Comparison of ENCODE assay signal across 6 cellular contexts in genomic region chr6:32187725-32188380, GRCh38. TPM values are rescaled to one million over a fixed set of nuclear protein-coding genes. Genes with fewer than 3 reads are reported as not detected.
DNase-seq lines count a peak whose midpoint lies in the region; ATAC-seq and TF ChIP-seq lines count a peak whose summit lies in the region.
"Not testable (repeated sequence)": the region's sequence is repeated elsewhere in the genome, so short reads cannot be mapped to it uniquely, and the experiment has no call there.

No MANE protein-coding gene starts in this region.

- H3K4me3 Mint-ChIP-seq in CD4-positive, alpha-beta T cell = peak overlapping the region; percentile 82
- H3K4me3 Mint-ChIP-seq in activated naive CD8-positive, alpha-beta T cell treated with anti-CD3 and anti-CD28 coated beads, Interleukin-2, amount 10 ng/mL, durations not matched to agents 7 days and 5 days = peak overlapping the region; percentile 98
- H3K4me3 Mint-ChIP-seq in naive thymus-derived CD8-positive, alpha-beta T cell = peak overlapping the region; percentile 62 to 100 (median 92)
- peak overlapping the region; percentile 70 to 95 for H3K4me3 Mint-ChIP-seq in stimulated activated naive CD8-positive, alpha-beta T cell treated with anti-CD3 and anti-CD28 coated beads, Interleukin-15, amount 100 ng/mL, for 72 hours

- not testable (repeated sequence) for H3K4me3 ChIP-seq in RWPE2 (ENCODE audit: severe bottlenecking)
- H3K4me3 ChIP-seq in esophagus muscularis mucosa = peak overlapping the region; percentile 66 to 92 (median 84)

- H3K4me1 ChIP-seq in RWPE2 (ENCODE audit: insufficient read depth, poor library complexity, severe bottlenecking) = not testable (repeated sequence)
- peaks cover 74 to 83% (median 79%) of the 10 kb centered on the region in 4 donors for H3K4me1 ChIP-seq in esophagus muscularis mucosa

- H3K27me3 ChIP-seq in CD4-positive, alpha-beta T cell (ENCODE audit: control insufficient read depth, insufficient read depth, low read length); RWPE2 (ENCODE audit: insufficient read depth, poor library complexity, severe bottlenecking); esophagus muscularis mucosa: not testable (repeated sequence)

- TF ChIP-seq CTCF in CD4-positive, alpha-beta T cell (IDR thresholded peaks at IDR 0.05); RWPE2 (IDR thresholded peaks at IDR 0.05; ENCODE audit: poor library complexity, severe bottlenecking); esophagus muscularis mucosa (IDR thresholded peaks at IDR 0.05): not testable (repeated sequence)

- not testable (repeated sequence) for H3K9me3 Mint-ChIP-seq in CD4-positive, alpha-beta T cell; activated naive CD8-positive, alpha-beta T cell treated with anti-CD3 and anti-CD28 coated beads, Interleukin-2, amount 10 ng/mL, durations not matched to agents 7 days and 5 days; naive thymus-derived CD8-positive, alpha-beta T cell; stimulated activated naive CD8-positive, alpha-beta T cell treated with anti-CD3 and anti-CD28 coated beads, Interleukin-15, amount 100 ng/mL, for 72 hours

- H3K36me3 ChIP-seq in RWPE2 (ENCODE audit: low read depth) (peaks cover 34% of the 10 kb centered on the region), esophagus muscularis mucosa (peaks cover 16 to 33% (median 28%) of the 10 kb centered on the region in 4 donors)

- TF ChIP-seq EP300 in esophagus muscularis mucosa (IDR thresholded peaks at IDR 0.05) = not testable (repeated sequence)

- WGBS in esophagus muscularis mucosa = 100% methylated on average over 3 of the region's 18 CpGs

- peak overlapping the region; percentile 91 for H3K27ac Mint-ChIP-seq in CD4-positive, alpha-beta T cell
- peak overlapping the region; percentile 83 for H3K27ac Mint-ChIP-seq in activated naive CD8-positive, alpha-beta T cell treated with anti-CD3 and anti-CD28 coated beads, Interleukin-2, amount 10 ng/mL, durations not matched to agents 7 days and 5 days
- H3K27ac Mint-ChIP-seq in naive thymus-derived CD8-positive, alpha-beta T cell = peak overlapping the region; percentile 88 to 96 (median 92)
- peak overlapping the region; percentile 75 to 99 for H3K27ac Mint-ChIP-seq in stimulated activated naive CD8-positive, alpha-beta T cell treated with anti-CD3 and anti-CD28 coated beads, Interleukin-15, amount 100 ng/mL, for 72 hours

- not testable (repeated sequence) for H3K9me3 ChIP-seq in CD4-positive, alpha-beta T cell (ENCODE audit: control insufficient read depth, low read length); RWPE2 (ENCODE audit: severe bottlenecking); esophagus muscularis mucosa

- not testable (repeated sequence) for DNase-seq in CD4-positive, alpha-beta T cell; RWPE2 (ENCODE audit: low spot score); activated naive CD8-positive, alpha-beta T cell treated with anti-CD3 and anti-CD28 coated beads, Interleukin-2, amount 10 ng/mL, durations not matched to agents 7 days and 5 days; esophagus muscularis mucosa (ENCODE audit: extremely low spot score); stimulated activated naive CD8-positive, alpha-beta T cell treated with anti-CD3 and anti-CD28 coated beads, Interleukin-15, amount 100 ng/mL, for 72 hours
- DNase-seq in naive thymus-derived CD8-positive, alpha-beta T cell = peak in 1 of 10 donors; percentile 53

- TF ChIP-seq POLR2A in esophagus muscularis mucosa (IDR thresholded peaks at IDR 0.05; ENCODE audit: low read depth) = not testable (repeated sequence)

- CTCF ChIA-PET in CD4-positive, alpha-beta T cell (lab: Charles Lee) = not testable (repeated sequence)

- H3K27me3 Mint-ChIP-seq in CD4-positive, alpha-beta T cell; activated naive CD8-positive, alpha-beta T cell treated with anti-CD3 and anti-CD28 coated beads, Interleukin-2, amount 10 ng/mL, durations not matched to agents 7 days and 5 days; naive thymus-derived CD8-positive, alpha-beta T cell; stimulated activated naive CD8-positive, alpha-beta T cell treated with anti-CD3 and anti-CD28 coated beads, Interleukin-15, amount 100 ng/mL, for 72 hours: not testable (repeated sequence)

- intact Hi-C loops in CD4-positive, alpha-beta T cell (cut with DNase I, micrococcal nuclease); esophagus muscularis mucosa (cut with DNase I): not testable (repeated sequence)

- H3K27ac ChIP-seq in CD4-positive, alpha-beta T cell (ENCODE audit: low read depth, low read length) = peak overlapping the region; percentile 93
- H3K27ac ChIP-seq in RWPE2 (ENCODE audit: poor library complexity, severe bottlenecking) (peak overlapping the region; percentile 81), esophagus muscularis mucosa (replicated peaks in 1 of 4) (peak overlapping the region; percentile 90 to 99 (median 98))

- peaks cover 48% of the 10 kb centered on the region for H3K4me1 Mint-ChIP-seq in CD4-positive, alpha-beta T cell (ENCODE audit: low read depth)
- H3K4me1 Mint-ChIP-seq in activated naive CD8-positive, alpha-beta T cell treated with anti-CD3 and anti-CD28 coated beads, Interleukin-2, amount 10 ng/mL, durations not matched to agents 7 days and 5 days = peaks cover 29% of the 10 kb centered on the region
- peaks cover 35 to 66% (median 51%) of the 10 kb centered on the region in 4 donors for H3K4me1 Mint-ChIP-seq in naive thymus-derived CD8-positive, alpha-beta T cell
- H3K4me1 Mint-ChIP-seq in stimulated activated naive CD8-positive, alpha-beta T cell treated with anti-CD3 and anti-CD28 coated beads, Interleukin-15, amount 100 ng/mL, for 72 hours = peaks cover 63% of the 10 kb centered on the region

- POLR2A ChIA-PET in CD4-positive, alpha-beta T cell (lab: Charles Lee) = interaction anchor here (0.9 to 12.1 kb wide), 3 partner anchors 8 to 784 kb away, joined by 3 to 242 read pairs (median 11); partner anchors contain the start of genes AGPAT1 and RNF5
- POLR2A ChIA-PET in activated naive CD8-positive, alpha-beta T cell treated with anti-CD3 and anti-CD28 coated beads, Interleukin-2, amount 10 ng/mL, durations not matched to agents 7 days and 5 days (lab: Charles Lee) = interaction anchor here (1.3 to 5.7 kb wide), 2 partner anchors 7 to 9 kb away, joined by 3 to 61 read pairs; partner anchors contain the start of gene RNF5
- POLR2A ChIA-PET in naive thymus-derived CD8-positive, alpha-beta T cell (lab: Charles Lee) = interaction anchor here (0.5 to 12.3 kb wide), 6 partner anchors 8 to 65 kb away, joined by 3 to 303 read pairs (median 4); partner anchors contain the start of genes AGER, AGPAT1, FKBPL and RNF5

- ATAC-seq in CD4-positive, alpha-beta T cell (ENCODE audit: poor library complexity); RWPE2 (ENCODE audit: low read depth); activated naive CD8-positive, alpha-beta T cell treated with anti-CD3 and anti-CD28 coated beads, Interleukin-2, amount 10 ng/mL, durations not matched to agents 7 days and 5 days (ENCODE audit: low read depth); naive thymus-derived CD8-positive, alpha-beta T cell; stimulated activated naive CD8-positive, alpha-beta T cell treated with anti-CD3 and anti-CD28 coated beads, Interleukin-15, amount 100 ng/mL, for 72 hours: not testable (repeated sequence)

- peaks cover 80% of the 10 kb centered on the region for H3K36me3 Mint-ChIP-seq in CD4-positive, alpha-beta T cell (ENCODE audit: low read depth)
- H3K36me3 Mint-ChIP-seq in activated naive CD8-positive, alpha-beta T cell treated with anti-CD3 and anti-CD28 coated beads, Interleukin-2, amount 10 ng/mL, durations not matched to agents 7 days and 5 days = peaks cover 50% of the 10 kb centered on the region
- peaks cover 6 to 60% (median 22%) of the 10 kb centered on the region in 3 donors for H3K36me3 Mint-ChIP-seq in naive thymus-derived CD8-positive, alpha-beta T cell

RNA-seq across cellular contexts. Expression of gene PBX2, which starts 2.1 kb away (rescaled TPM):
- 10 to 100 TPM; 62.0 to 65.6 TPM for total RNA-seq in CD4-positive, alpha-beta T cell
- 100 to 1,000 TPM; 107 to 112 TPM for total RNA-seq in activated naive CD8-positive, alpha-beta T cell treated with anti-CD3 and anti-CD28 coated beads, Interleukin-2, amount 10 ng/mL, durations not matched to agents 7 days and 5 days
- 10 to 100 TPM; 43.6 to 95.9 (median 59.3) TPM for total RNA-seq in esophagus muscularis mucosa
- total RNA-seq in naive thymus-derived CD8-positive, alpha-beta T cell = 100 to 1,000 TPM; 173 to 174 TPM
- 1 to 10 TPM; 1.6 to 2.2 (median 2.0) TPM for polyA plus RNA-seq in naive thymus-derived CD8-positive, alpha-beta T cell

RNA-seq across cellular contexts. Expression of gene AGER, which starts 3.8 kb away (rescaled TPM):
- 10 to 100 TPM; 23.5 to 27.0 TPM for total RNA-seq in CD4-positive, alpha-beta T cell
- total RNA-seq in activated naive CD8-positive, alpha-beta T cell treated with anti-CD3 and anti-CD28 coated beads, Interleukin-2, amount 10 ng/mL, durations not matched to agents 7 days and 5 days = 10 to 100 TPM; 47.4 to 52.3 TPM
- total RNA-seq in esophagus muscularis mucosa = 1 to 10 TPM in 3 of 4 donors, under 1 TPM in 1; 0.83 to 5.9 (median 3.8) TPM
- total RNA-seq in naive thymus-derived CD8-positive, alpha-beta T cell = 10 to 100 TPM; 56.0 to 60.3 TPM
- polyA plus RNA-seq in naive thymus-derived CD8-positive, alpha-beta T cell = 1 to 10 TPM in 1 of 3 donors, under 1 TPM in 2; 0.09 to 1.9 (median 0.25) TPM

RNA-seq across cellular contexts. Expression of gene GPSM3, which starts 4.6 kb away (rescaled TPM):
- total RNA-seq in CD4-positive, alpha-beta T cell = 100 to 1,000 TPM; 190 to 202 TPM
- total RNA-seq in activated naive CD8-positive, alpha-beta T cell treated with anti-CD3 and anti-CD28 coated beads, Interleukin-2, amount 10 ng/mL, durations not matched to agents 7 days and 5 days = 100 to 1,000 TPM; 251 to 260 TPM
- total RNA-seq in esophagus muscularis mucosa = 10 to 100 TPM in 1 of 4 donors, 1 to 10 TPM in 3; 5.7 to 17.4 (median 8.6) TPM
- total RNA-seq in naive thymus-derived CD8-positive, alpha-beta T cell = 100 to 1,000 TPM; 274 to 276 TPM
- polyA plus RNA-seq in naive thymus-derived CD8-positive, alpha-beta T cell = 100 to 1,000 TPM; 106 to 144 (median 138) TPM

RNA-seq across cellular contexts. Expression of gene RNF5, which starts 9.6 kb away (rescaled TPM):
- 1 to 10 TPM; 9.6 to 9.9 TPM for total RNA-seq in CD4-positive, alpha-beta T cell
- total RNA-seq in activated naive CD8-positive, alpha-beta T cell treated with anti-CD3 and anti-CD28 coated beads, Interleukin-2, amount 10 ng/mL, durations not matched to agents 7 days and 5 days = 10 to 100 TPM; 44.5 to 49.5 TPM
- 10 to 100 TPM; 76.2 to 91.4 (median 88.5) TPM for total RNA-seq in esophagus muscularis mucosa
- total RNA-seq in naive thymus-derived CD8-positive, alpha-beta T cell = 10 to 100 TPM; 38.6 to 40.0 TPM
- polyA plus RNA-seq in naive thymus-derived CD8-positive, alpha-beta T cell = 100 to 1,000 TPM; 102 to 117 (median 102) TPM

RNA-seq across cellular contexts. Expression of gene AGPAT1, which starts 12.0 kb away (rescaled TPM):
- total RNA-seq in CD4-positive, alpha-beta T cell = 10 to 100 TPM; 13.2 to 13.3 TPM
- 10 to 100 TPM; 38.1 to 40.8 TPM for total RNA-seq in activated naive CD8-positive, alpha-beta T cell treated with anti-CD3 and anti-CD28 coated beads, Interleukin-2, amount 10 ng/mL, durations not matched to agents 7 days and 5 days
- total RNA-seq in esophagus muscularis mucosa = 10 to 100 TPM; 52.7 to 76.7 (median 68.9) TPM
- 10 to 100 TPM; 27.5 to 28.6 TPM for total RNA-seq in naive thymus-derived CD8-positive, alpha-beta T cell
- 10 to 100 TPM; 16.3 to 19.5 (median 19.1) TPM for polyA plus RNA-seq in naive thymus-derived CD8-positive, alpha-beta T cell

Comparison
In these comparisons a context has a peak if more than half of its experiments do, and no peak if none do; other contexts are left out.
1. RNA of gene GPSM3, which starts 4.6 kb away (total RNA-seq): 274 to 276 TPM in naive thymus-derived CD8-positive, alpha-beta T cell, 251 to 260 TPM in activated naive CD8-positive, alpha-beta T cell treated with anti-CD3 and anti-CD28 coated beads, Interleukin-2, amount 10 ng/mL, durations not matched to agents 7 days and 5 days and 190 to 202 TPM in CD4-positive, alpha-beta T cell; 5.7 to 17.4 TPM in esophagus muscularis mucosa; every median in the first group is over 10 times any median in the second.
2. Peak in every context shown above with its lines, with median percentiles within 50 percentile points of each other: H3K27ac ChIP-seq, H3K27ac Mint-ChIP-seq and H3K4me3 Mint-ChIP-seq.